ENCODE assay signal across 27 cellular contexts in genomic region chr2:34050413-34050812, GRCh38.
"Had no signal": no experiment of that assay in that cellular context is flagged by ENCODE, and none has a peak within 500 bp of the region (broad histone marks: within the 10 kb centered on the region; RNA-seq: fewer than 3 reads in every experiment).

No MANE protein-coding gene starts in this region.

- ATAC-seq: effector memory CD8-positive, alpha-beta T cell; esophagus mucosa; foreskin keratinocyte; gastrocnemius medialis; gastroesophageal sphincter had no signal

- FAIRE-seq: colon, endometrium, endothelial cell of umbilical vein, frontal cortex had no signal

- H3K36me3 ChIP-seq: colonic mucosa, esophagus muscularis mucosa, esophagus squamous epithelium, gastrocnemius medialis, gastroesophageal sphincter, heart left ventricle, heart right ventricle had no signal

- H3K27me3 ChIP-seq: colonic mucosa, dorsolateral prefrontal cortex, esophagus muscularis mucosa, esophagus squamous epithelium, foreskin keratinocyte, gastrocnemius medialis, gastroesophageal sphincter, heart left ventricle, heart right ventricle had no signal

- DNase-seq: colonic mucosa; cortex of kidney; dermis blood vessel endothelial cell; dorsolateral prefrontal cortex; effector CD4-positive, alpha-beta T cell; effector CD8-positive, alpha-beta T cell; effector memory CD4-positive, alpha-beta T cell; effector memory CD8-positive, alpha-beta T cell; endodermal cell; erythroblast; esophagus squamous epithelium; foreskin fibroblast; foreskin keratinocyte; gastrocnemius medialis; glutamatergic neuron; head of caudate nucleus; heart left ventricle; heart right ventricle had no signal

- H3K4me1 ChIP-seq: colonic mucosa, esophagus muscularis mucosa, esophagus squamous epithelium, foreskin keratinocyte, gastrocnemius medialis, gastroesophageal sphincter, heart left ventricle, heart right ventricle had no signal

- H3K27ac ChIP-seq: colonic mucosa, coronary artery, dorsolateral prefrontal cortex, epithelial cell of prostate, esophagus muscularis mucosa, esophagus squamous epithelium, foreskin keratinocyte, gastrocnemius medialis, gastroesophageal sphincter, heart left ventricle, heart right ventricle had no signal

- H3K4me3 ChIP-seq: colonic mucosa, coronary artery, dorsolateral prefrontal cortex, esophagus muscularis mucosa, esophagus squamous epithelium, gastrocnemius medialis, gastroesophageal sphincter, heart left ventricle, heart right ventricle had no signal

- H3K9me3 ChIP-seq: colonic mucosa, esophagus muscularis mucosa, esophagus squamous epithelium, gastrocnemius medialis, gastroesophageal sphincter, heart left ventricle, heart right ventricle had no signal
